ENCODE assay signal across 8 cellular contexts in genomic region chr13:51797664-51798488, GRCh38. TPM values are rescaled to one million over a fixed set of nuclear protein-coding genes. Genes with fewer than 3 reads are reported as not detected.
DNase-seq lines count a peak whose midpoint lies in the region; ATAC-seq and TF ChIP-seq lines count a peak whose summit lies in the region.

No MANE protein-coding gene starts in this region.

- H3K27ac ChIP-seq in DOHH2 (ENCODE audit: low read depth, low read length) = no peak overlapping the region
- H3K27ac ChIP-seq in body of pancreas = peak overlapping the region; percentile 55 to 79 (median 74)

- H3K4me2 ChIP-seq in DOHH2 (ENCODE audit: low read length) = no peak overlapping the region

- H3K36me3 ChIP-seq in DOHH2 (ENCODE audit: control insufficient read depth, low read length) (no peaks in the 10 kb centered on the region), body of pancreas (replicated peaks in 1 of 2; ENCODE audit: insufficient read depth in 1 of 2, low read depth in 2 of 2) (peaks cover 0 to 2% of the 10 kb centered on the region in 2 donors)

- peaks cover 4% of the 10 kb centered on the region; the same call in 1 of the 2 replicates for H3K79me2 ChIP-seq in DOHH2 (ENCODE audit: control insufficient read depth, low read length)

- H3K27me3 ChIP-seq in DOHH2 (ENCODE audit: control insufficient read depth, low read length) (no peaks in the 10 kb centered on the region), body of pancreas (no peaks in the 10 kb centered on the region)

- no peaks in the 10 kb centered on the region for H4K20me1 ChIP-seq in DOHH2 (ENCODE audit: control insufficient read depth, insufficient read depth, low read depth, low read length)

- H3K9me3 ChIP-seq in DOHH2 (ENCODE audit: control insufficient read depth, insufficient read depth, low read length) = no peaks in the 10 kb centered on the region
- no peaks in the 10 kb centered on the region for H3K9me3 ChIP-seq in body of pancreas

- H3K4me3 ChIP-seq in DOHH2 (ENCODE audit: low read length) = no peak overlapping the region
- H3K4me3 ChIP-seq in body of pancreas = no peak overlapping the region

- intact Hi-C loops in body of pancreas (cut with DNase I) = loop anchor here (10.0 kb wide), 1 partner anchor 353 kb away; no protein-coding TSS in a partner anchor

- peak; percentile 70 for TF ChIP-seq CTCF in DOHH2 (IDR thresholded peaks at IDR 0.05; ENCODE audit: low read depth, low read length, poor library complexity, severe bottlenecking)
- TF ChIP-seq CTCF in body of pancreas (IDR thresholded peaks at IDR 0.05) = peak; percentile 48 to 94 (median 91)

- H3K9me2 ChIP-seq in DOHH2 (replicated peaks; ENCODE audit: control insufficient read depth, low read length) = no peaks in the 10 kb centered on the region

- peaks cover 3% of the 10 kb centered on the region for H3F3A ChIP-seq in DOHH2 (ENCODE audit: control insufficient read depth, insufficient read depth)

- WGBS in body of pancreas, 2 donors = 35 to 49% methylated on average over 12 of the region's 12 CpGs

- H3K4me1 ChIP-seq in DOHH2 (ENCODE audit: control insufficient read depth, low read length) (peaks cover 45% of the 10 kb centered on the region), body of pancreas (peaks cover 82% of the 10 kb centered on the region)

- DNase-seq in NCI-H1092 (lab: John Stamatoyannopoulos, UW) (peak; percentile 38), body of pancreas (peak; percentile 90 to 96 (median 94)), kidney tubule cell (ENCODE audit: low spot score) (peak; percentile 90), ecto neural progenitor cell (ENCODE audit: low spot score) (no peak)
- peak; percentile 57 for DNase-seq in stimulated activated naive CD8-positive, alpha-beta T cell treated with anti-CD3 and anti-CD28 coated beads, Interleukin-15, Interleukin-2, amounts not matched to agents 100 U/mL and 50 U/mL, for 24 hours

- ATAC-seq in GM21737 (IDR thresholded peaks at IDR 0.05; ENCODE audit: unreplicated experiment) = peak; percentile 39
- ATAC-seq in SK-N-SH treated with all-trans-retinoic acid at 6 μM for 48 hours = peak; percentile 63
- ATAC-seq in body of pancreas = peak; percentile 88
- peak; percentile 40 for ATAC-seq in stimulated activated naive CD8-positive, alpha-beta T cell treated with anti-CD3 and anti-CD28 coated beads, Interleukin-15, Interleukin-2, amounts not matched to agents 100 U/mL and 50 U/mL, for 24 hours

- peak in 1 of 3 donors; percentile 22 for TF ChIP-seq POLR2A in body of pancreas (IDR thresholded peaks at IDR 0.05)

TF ChIP-seq in SK-N-SH treated with all-trans-retinoic acid at 6 μM for 48 hours, 23 proteins besides CTCF, POLR2A, EP300 and RAD21:
- TF ChIP-seq, protein P1, sequence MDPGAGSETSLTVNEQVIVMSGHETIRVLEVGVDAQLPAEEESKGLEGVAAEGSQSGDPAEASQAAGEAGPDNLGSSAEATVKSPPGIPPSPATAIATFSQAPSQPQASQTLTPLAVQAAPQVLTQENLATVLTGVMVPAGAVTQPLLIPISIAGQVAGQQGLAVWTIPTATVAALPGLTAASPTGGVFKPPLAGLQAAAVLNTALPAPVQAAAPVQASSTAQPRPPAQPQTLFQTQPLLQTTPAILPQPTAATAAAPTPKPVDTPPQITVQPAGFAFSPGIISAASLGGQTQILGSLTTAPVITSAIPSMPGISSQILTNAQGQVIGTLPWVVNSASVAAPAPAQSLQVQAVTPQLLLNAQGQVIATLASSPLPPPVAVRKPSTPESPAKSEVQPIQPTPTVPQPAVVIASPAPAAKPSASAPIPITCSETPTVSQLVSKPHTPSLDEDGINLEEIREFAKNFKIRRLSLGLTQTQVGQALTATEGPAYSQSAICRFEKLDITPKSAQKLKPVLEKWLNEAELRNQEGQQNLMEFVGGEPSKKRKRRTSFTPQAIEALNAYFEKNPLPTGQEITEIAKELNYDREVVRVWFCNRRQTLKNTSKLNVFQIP (CRISPR knock-in tag; IDR thresholded peaks at IDR 0.05; ENCODE audit: borderline replicate concordance, low read depth) = no peak
- TF ChIP-seq BACH2 (CRISPR knock-in tag; IDR thresholded peaks at IDR 0.05; ENCODE audit: borderline replicate concordance) = no peak
- TF ChIP-seq, protein P2, sequence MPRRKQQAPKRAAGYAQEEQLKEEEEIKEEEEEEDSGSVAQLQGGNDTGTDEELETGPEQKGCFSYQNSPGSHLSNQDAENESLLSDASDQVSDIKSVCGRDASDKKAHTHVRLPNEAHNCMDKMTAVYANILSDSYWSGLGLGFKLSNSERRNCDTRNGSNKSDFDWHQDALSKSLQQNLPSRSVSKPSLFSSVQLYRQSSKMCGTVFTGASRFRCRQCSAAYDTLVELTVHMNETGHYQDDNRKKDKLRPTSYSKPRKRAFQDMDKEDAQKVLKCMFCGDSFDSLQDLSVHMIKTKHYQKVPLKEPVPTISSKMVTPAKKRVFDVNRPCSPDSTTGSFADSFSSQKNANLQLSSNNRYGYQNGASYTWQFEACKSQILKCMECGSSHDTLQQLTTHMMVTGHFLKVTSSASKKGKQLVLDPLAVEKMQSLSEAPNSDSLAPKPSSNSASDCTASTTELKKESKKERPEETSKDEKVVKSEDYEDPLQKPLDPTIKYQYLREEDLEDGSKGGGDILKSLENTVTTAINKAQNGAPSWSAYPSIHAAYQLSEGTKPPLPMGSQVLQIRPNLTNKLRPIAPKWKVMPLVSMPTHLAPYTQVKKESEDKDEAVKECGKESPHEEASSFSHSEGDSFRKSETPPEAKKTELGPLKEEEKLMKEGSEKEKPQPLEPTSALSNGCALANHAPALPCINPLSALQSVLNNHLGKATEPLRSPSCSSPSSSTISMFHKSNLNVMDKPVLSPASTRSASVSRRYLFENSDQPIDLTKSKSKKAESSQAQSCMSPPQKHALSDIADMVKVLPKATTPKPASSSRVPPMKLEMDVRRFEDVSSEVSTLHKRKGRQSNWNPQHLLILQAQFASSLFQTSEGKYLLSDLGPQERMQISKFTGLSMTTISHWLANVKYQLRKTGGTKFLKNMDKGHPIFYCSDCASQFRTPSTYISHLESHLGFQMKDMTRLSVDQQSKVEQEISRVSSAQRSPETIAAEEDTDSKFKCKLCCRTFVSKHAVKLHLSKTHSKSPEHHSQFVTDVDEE (CRISPR knock-in tag; IDR thresholded peaks at IDR 0.05) = 0 out of 2 replicates have a peak, but pooled peaks have one; percentile 15
- TF ChIP-seq ZC3H10 (CRISPR knock-in tag; IDR thresholded peaks at IDR 0.05) = no peak
- no peak for TF ChIP-seq PPARA (CRISPR knock-in tag; IDR thresholded peaks at IDR 0.05; ENCODE audit: borderline replicate concordance)
- no peak for TF ChIP-seq CREB5 (CRISPR knock-in tag; IDR thresholded peaks at IDR 0.05; ENCODE audit: low read depth)
TF ChIP-seq in SK-N-SH treated with all-trans-retinoic acid at 6 μM for 48 hours: peak in this region for 1.

RNA-seq across cellular contexts. Expression of gene DHRS12, which starts 6.1 kb away (rescaled TPM):
- 10 to 100 TPM in 1 of 2 donors, 1 to 10 TPM in 1; 4.0 to 38.7 TPM for total RNA-seq in body of pancreas

RNA-seq across cellular contexts. Expression of gene TMEM272, which starts 47.1 kb away (rescaled TPM):
- total RNA-seq in body of pancreas = not detected
